2 cellular contexts compared by ENCODE assay signal in genomic region chr2:201258666-201258999, GRCh38.
TF ChIP-seq lines count a peak whose summit lies in the region.

No MANE protein-coding gene starts in this region.

TF ChIP-seq in SK-N-SH, 30 proteins besides CTCF, POLR2A, EP300 and RAD21 (continued from another document):
- no peak for TF ChIP-seq JUND (IDR thresholded peaks at IDR 0.05)
- TF ChIP-seq REST (IDR thresholded peaks at IDR 0.05; ENCODE audit: low read depth, low read length): no peak
- no peak for TF ChIP-seq SMC3 (IDR thresholded peaks at IDR 0.05; ENCODE audit: low read depth, low read length)
- no peak for TF ChIP-seq CHD2 (IDR thresholded peaks at IDR 0.05; ENCODE audit: low read length, partially characterized antibody)
- TF ChIP-seq IRF3 (IDR thresholded peaks at IDR 0.05; ENCODE audit: low read depth, low read length): no peak

TF ChIP-seq in SK-N-SH treated with all-trans-retinoic acid at 6 μM for 48 hours, 23 proteins besides CTCF, POLR2A, EP300 and RAD21 (continued from another document):
- TF ChIP-seq POU6F1 (CRISPR knock-in tag; IDR thresholded peaks at IDR 0.05; ENCODE audit: borderline replicate concordance, low read depth): no peak
